Comparison of ENCODE assay signal across 3 cellular contexts in the genomic region with DNA sequence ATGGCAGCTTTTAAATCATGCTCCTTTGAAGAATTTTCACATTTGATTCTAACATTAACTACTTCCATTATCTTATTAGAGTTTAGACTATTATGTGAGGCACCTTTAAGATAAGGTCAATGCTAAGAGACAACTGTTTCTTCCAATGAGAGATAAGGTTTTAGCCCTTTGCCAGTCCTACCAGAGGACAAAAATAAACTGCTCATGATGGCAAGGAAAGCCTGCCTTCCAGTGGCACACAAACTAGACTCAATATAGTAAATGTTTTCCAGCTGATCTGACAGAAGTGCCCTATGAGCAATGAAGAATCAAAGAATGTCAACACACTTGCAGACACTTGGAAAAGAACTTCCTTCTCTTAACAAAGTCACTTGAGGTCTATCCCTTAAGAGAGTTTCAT.
"Had no signal": no experiment of that assay in that cellular context is flagged by ENCODE, and none has a peak within 500 bp of the region (broad histone marks: within the 10 kb centered on the region; RNA-seq: fewer than 3 reads in every experiment).

No MANE protein-coding gene starts in this region.

- DNase-seq: H9, HCEC 1CT, IMR-90 had no signal
